14 cellular contexts compared by ENCODE assay signal in the genomic region with DNA sequence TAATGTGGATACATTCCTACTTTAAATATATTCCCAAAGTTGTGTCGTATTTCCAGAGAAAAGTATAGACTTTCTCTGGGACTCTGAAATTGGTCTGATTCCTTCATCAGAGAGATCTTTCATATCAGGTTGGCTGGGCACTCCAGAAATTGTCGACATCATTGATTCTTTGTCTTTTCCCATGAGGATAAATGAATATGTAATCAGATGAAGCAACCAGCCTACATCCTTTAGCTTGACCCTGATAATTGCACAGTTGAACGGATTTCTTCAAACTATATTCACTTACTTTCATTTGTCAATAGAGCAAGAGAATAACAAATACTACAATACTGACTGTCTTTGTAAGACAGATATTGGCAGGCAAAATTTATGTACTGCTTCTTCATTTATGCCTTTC.
DNase-seq lines count a peak whose midpoint lies in the region; TF ChIP-seq lines count a peak whose summit lies in the region.
"Had no signal": no experiment of that assay in that cellular context is flagged by ENCODE, and none has a peak within 500 bp of the region (broad histone marks: within the 10 kb centered on the region; RNA-seq: fewer than 3 reads in every experiment).

No MANE protein-coding gene starts in this region.

- in situ Hi-C loops in SK-MEL-5 (cut with HindIII; ENCODE audit: low pct_unique_long_range_greater_than_20kb, low sequenced_read_pairs), result no loop called here
- in situ Hi-C loops in GM13977 (cut with MboI; ENCODE audit: low pct_unique_long_range_greater_than_20kb, low sequenced_read_pairs, unreplicated experiment), result no loop called here

- DNase-seq in SK-MEL-5 (ENCODE audit: low read depth, low spot score), result peak; percentile 63
- DNase-seq in inferior parietal cortex (ENCODE audit: extremely low spot score), result peak; percentile 17
- DNase-seq in superior temporal gyrus (ENCODE audit: extremely low spot score), result peak; percentile 55
- DNase-seq in NCI-H187 treated with DMSO at 0.1 percent for 48 hours (lab: John Stamatoyannopoulos, UW), result no peak
- DNase-seq in GM13977 (ENCODE audit: low spot score), result no peak
- no peak for DNase-seq in HK-2 (ENCODE audit: unreplicated experiment)
- DNase-seq: 8988T; AML-193; Caco-2; Calu3; CD4-positive, alpha-beta T cell; CD8-positive, alpha-beta T cell; DMS79 treated with DMSO at 0.1 percent for 48 hours; GF-D8 had no signal

- TF ChIP-seq CTCF in GM13977 (IDR thresholded peaks at IDR 0.05; ENCODE audit: extremely low read depth, insufficient read depth, missing control alignments), result no peak

Comparison
In these comparisons a context has a peak if more than half of its experiments do, and no peak if none do; other contexts are left out.
1. DNase-seq: peak in SK-MEL-5 (single experiment), inferior parietal cortex (single experiment) and superior temporal gyrus (single experiment); none in NCI-H187 treated with DMSO at 0.1 percent for 48 hours (single experiment), GM13977 (single experiment) and HK-2 (single experiment).